15 cellular contexts compared by ENCODE assay signal in genomic region chr3:31421280-31422048, GRCh38.
DNase-seq lines count a peak whose midpoint lies in the region; ATAC-seq and TF ChIP-seq lines count a peak whose summit lies in the region.
"Had no signal": no experiment of that assay in that cellular context is flagged by ENCODE, and none has a peak within 500 bp of the region (broad histone marks: within the 10 kb centered on the region; RNA-seq: fewer than 3 reads in every experiment).

No MANE protein-coding gene starts in this region.

- no peaks in the 10 kb centered on the region for H3K9me2 ChIP-seq in MM.1S (replicated peaks; ENCODE audit: insufficient read depth, low read length)

- peaks cover 2% of the 10 kb centered on the region for H3K36me3 Mint-ChIP-seq in activated CD8-positive, alpha-beta T cell treated with anti-CD3 and anti-CD28 coated beads for 36 hours (ENCODE audit: low read depth)
- H3K36me3 Mint-ChIP-seq in activated CD8-positive, alpha-beta T cell treated with anti-CD3 and anti-CD28 coated beads, Interleukin-2, amount 10 ng/mL, durations not matched to agents 7 days and 5 days (ENCODE audit: low read depth), result no peaks in the 10 kb centered on the region
- no peaks in the 10 kb centered on the region for H3K36me3 Mint-ChIP-seq in stimulated activated effector memory CD8-positive, alpha-beta T cell treated with anti-CD3 and anti-CD28 coated beads, Interleukin-12 subunit alpha, Interleukin-12 subunit beta, amount 100 ng/mL, for 72 hours

- no peak overlapping the region for H3K4me3 Mint-ChIP-seq in activated CD8-positive, alpha-beta T cell treated with anti-CD3 and anti-CD28 coated beads for 36 hours
- H3K4me3 Mint-ChIP-seq in activated CD8-positive, alpha-beta T cell treated with anti-CD3 and anti-CD28 coated beads, Interleukin-2, amount 10 ng/mL, durations not matched to agents 7 days and 5 days, result no peak overlapping the region
- no peak overlapping the region for H3K4me3 Mint-ChIP-seq in stimulated activated effector memory CD8-positive, alpha-beta T cell treated with anti-CD3 and anti-CD28 coated beads, Interleukin-12 subunit alpha, Interleukin-12 subunit beta, amount 100 ng/mL, for 72 hours
- H3K4me3 Mint-ChIP-seq: type B pancreatic cell had no signal

- peak overlapping the region; percentile 69 for H3K27ac ChIP-seq in MM.1S (ENCODE audit: low read length)
- H3K27ac ChIP-seq: neutrophil, WERI-Rb-1 had no signal

- H3K9ac ChIP-seq in MM.1S (ENCODE audit: low read length), result no peak overlapping the region

- H3K4me1 ChIP-seq in MM.1S (ENCODE audit: low read length), result peaks cover 39% of the 10 kb centered on the region

- TF ChIP-seq CTCF in activated CD8-positive, alpha-beta T cell treated with anti-CD3 and anti-CD28 coated beads for 36 hours (IDR thresholded peaks at IDR 0.05), result no peak
- TF ChIP-seq CTCF in MM.1S (IDR thresholded peaks at IDR 0.05; ENCODE audit: low read length), result no peak
- TF ChIP-seq CTCF in omental fat pad (IDR thresholded peaks at IDR 0.05), result no peak

- CTCF ChIA-PET in activated CD8-positive, alpha-beta T cell treated with anti-CD3 and anti-CD28 coated beads for 36 hours (lab: Charles Lee), result no interaction called here
- CTCF ChIA-PET in activated CD8-positive, alpha-beta T cell treated with anti-CD3 and anti-CD28 coated beads, Interleukin-2, amount 10 ng/mL, durations not matched to agents 7 days and 5 days (lab: Charles Lee), result no interaction called here

- H3K9me3 Mint-ChIP-seq in activated CD8-positive, alpha-beta T cell treated with anti-CD3 and anti-CD28 coated beads for 36 hours, result peaks cover 8% of the 10 kb centered on the region
- peaks cover 11% of the 10 kb centered on the region for H3K9me3 Mint-ChIP-seq in activated CD8-positive, alpha-beta T cell treated with anti-CD3 and anti-CD28 coated beads, Interleukin-2, amount 10 ng/mL, durations not matched to agents 7 days and 5 days (ENCODE audit: insufficient read depth)
- H3K9me3 Mint-ChIP-seq in stimulated activated effector memory CD8-positive, alpha-beta T cell treated with anti-CD3 and anti-CD28 coated beads, Interleukin-12 subunit alpha, Interleukin-12 subunit beta, amount 100 ng/mL, for 72 hours, result peaks cover 4% of the 10 kb centered on the region

- H3K9me3 ChIP-seq in MM.1S (replicated peaks; ENCODE audit: insufficient read depth, low read length), result no peaks in the 10 kb centered on the region
- H3K9me3 ChIP-seq: neutrophil had no signal

- H4K20me1 ChIP-seq in MM.1S (ENCODE audit: insufficient read depth, low read length), result no peaks in the 10 kb centered on the region

- intact Hi-C loops in activated CD8-positive, alpha-beta T cell treated with anti-CD3 and anti-CD28 coated beads for 36 hours (cut with micrococcal nuclease), result no loop called here

- H3K4me1 Mint-ChIP-seq in activated CD8-positive, alpha-beta T cell treated with anti-CD3 and anti-CD28 coated beads for 36 hours (ENCODE audit: low read depth), result peaks cover 6% of the 10 kb centered on the region
- H3K4me1 Mint-ChIP-seq in activated CD8-positive, alpha-beta T cell treated with anti-CD3 and anti-CD28 coated beads, Interleukin-2, amount 10 ng/mL, durations not matched to agents 7 days and 5 days (ENCODE audit: low read depth), result peaks cover 6% of the 10 kb centered on the region
- H3K4me1 Mint-ChIP-seq in stimulated activated effector memory CD8-positive, alpha-beta T cell treated with anti-CD3 and anti-CD28 coated beads, Interleukin-12 subunit alpha, Interleukin-12 subunit beta, amount 100 ng/mL, for 72 hours, result peaks cover 12% of the 10 kb centered on the region

- no peak overlapping the region for H3K4me3 ChIP-seq in MM.1S (ENCODE audit: low read length)

- peak overlapping the region; percentile 29 for H2AFZ ChIP-seq in MM.1S (ENCODE audit: low read length)

- H3F3A ChIP-seq in MM.1S (ENCODE audit: insufficient read depth, low read length), result 0 out of 2 replicates have a peak, but pooled peaks cover 8% of the 10 kb centered on the region

- H3K27me3 ChIP-seq in MM.1S (replicated peaks; ENCODE audit: insufficient read depth, low read length), result no peaks in the 10 kb centered on the region
- H3K27me3 ChIP-seq: neutrophil had no signal

- DNase-seq in activated CD8-positive, alpha-beta T cell treated with anti-CD3 and anti-CD28 coated beads for 36 hours, result no peak
- no peak for DNase-seq in activated CD8-positive, alpha-beta T cell treated with anti-CD3 and anti-CD28 coated beads, Interleukin-2, amount 10 ng/mL, durations not matched to agents 7 days and 5 days
- DNase-seq in MM.1S, result peak; percentile 84
- DNase-seq in stimulated activated effector memory CD8-positive, alpha-beta T cell treated with anti-CD3 and anti-CD28 coated beads, Interleukin-12 subunit alpha, Interleukin-12 subunit beta, amount 100 ng/mL, for 72 hours (ENCODE audit: low spot score in 2 of 2), result no peak
- no peak for DNase-seq in omental fat pad (ENCODE audit: low spot score)
- no peak for DNase-seq in stimulated activated CD4-positive, alpha-beta T cell treated with anti-CD3 and anti-CD28 coated beads, Interleukin-4, amount 100 ng/mL, for 1 hour
- no peak for DNase-seq in NCI-H510A treated with DMSO at 0.1 percent for 48 hours (lab: John Stamatoyannopoulos, UW)
- DNase-seq: NCI-H524; stimulated activated CD4-positive, alpha-beta T cell treated with anti-CD3 and anti-CD28 coated beads, Interleukin-4, amount 100 ng/mL, for 24 hours had no signal

- no peaks in the 10 kb centered on the region for H3K36me3 ChIP-seq in MM.1S (replicated peaks; ENCODE audit: insufficient read depth, low read length)
- H3K36me3 ChIP-seq: neutrophil, WERI-Rb-1 had no signal

- no peak overlapping the region for H3K27ac Mint-ChIP-seq in activated CD8-positive, alpha-beta T cell treated with anti-CD3 and anti-CD28 coated beads for 36 hours
- H3K27ac Mint-ChIP-seq in activated CD8-positive, alpha-beta T cell treated with anti-CD3 and anti-CD28 coated beads, Interleukin-2, amount 10 ng/mL, durations not matched to agents 7 days and 5 days, result no peak overlapping the region
- no peak overlapping the region for H3K27ac Mint-ChIP-seq in stimulated activated effector memory CD8-positive, alpha-beta T cell treated with anti-CD3 and anti-CD28 coated beads, Interleukin-12 subunit alpha, Interleukin-12 subunit beta, amount 100 ng/mL, for 72 hours
- H3K27ac Mint-ChIP-seq: type B pancreatic cell had no signal

- peak overlapping the region; percentile 10 for H3K4me2 ChIP-seq in MM.1S (ENCODE audit: low read depth, low read length)

- POLR2A ChIA-PET in activated CD8-positive, alpha-beta T cell treated with anti-CD3 and anti-CD28 coated beads for 36 hours (lab: Charles Lee), result interaction anchor here (0.7 kb wide), 1 partner anchor 16 kb away, joined by 3 read pairs; no protein-coding TSS in a partner anchor
- POLR2A ChIA-PET in activated CD8-positive, alpha-beta T cell treated with anti-CD3 and anti-CD28 coated beads, Interleukin-2, amount 10 ng/mL, durations not matched to agents 7 days and 5 days (lab: Charles Lee), result interaction anchor here (0.6 to 0.7 kb wide), 2 partner anchors 265 to 693 kb away, joined by 3 read pairs; no protein-coding TSS in a partner anchor

- no peaks in the 10 kb centered on the region for H3K27me3 Mint-ChIP-seq in activated CD8-positive, alpha-beta T cell treated with anti-CD3 and anti-CD28 coated beads for 36 hours
- no peaks in the 10 kb centered on the region for H3K27me3 Mint-ChIP-seq in activated CD8-positive, alpha-beta T cell treated with anti-CD3 and anti-CD28 coated beads, Interleukin-2, amount 10 ng/mL, durations not matched to agents 7 days and 5 days (ENCODE audit: low read depth)
- H3K27me3 Mint-ChIP-seq: type B pancreatic cell had no signal

- H3K79me2 ChIP-seq in MM.1S (ENCODE audit: low read length), result no peaks in the 10 kb centered on the region

- peak; percentile 56 for ATAC-seq in activated CD8-positive, alpha-beta T cell treated with anti-CD3 and anti-CD28 coated beads for 36 hours
- no peak for ATAC-seq in activated CD8-positive, alpha-beta T cell treated with anti-CD3 and anti-CD28 coated beads, Interleukin-2, amount 10 ng/mL, durations not matched to agents 7 days and 5 days
- ATAC-seq in GM21390 (IDR thresholded peaks at IDR 0.05; ENCODE audit: unreplicated experiment) (peak; percentile 70), omental fat pad (ENCODE audit: low FRiP score) (no peak)
- peak; percentile 83 for ATAC-seq in stimulated activated effector memory CD8-positive, alpha-beta T cell treated with anti-CD3 and anti-CD28 coated beads, Interleukin-12 subunit alpha, Interleukin-12 subunit beta, amount 100 ng/mL, for 72 hours
- ATAC-seq: Panc1, sciatic nerve had no signal

Comparison
In these comparisons a context has a peak if more than half of its experiments do, and no peak if none do; other contexts are left out.
1. ATAC-seq: peak in activated CD8-positive, alpha-beta T cell treated with anti-CD3 and anti-CD28 coated beads for 36 hours (single experiment), GM21390 (single experiment) and stimulated activated effector memory CD8-positive, alpha-beta T cell treated with anti-CD3 and anti-CD28 coated beads, Interleukin-12 subunit alpha, Interleukin-12 subunit beta, amount 100 ng/mL, for 72 hours (single experiment); none in activated CD8-positive, alpha-beta T cell treated with anti-CD3 and anti-CD28 coated beads, Interleukin-2, amount 10 ng/mL, durations not matched to agents 7 days and 5 days (single experiment) and omental fat pad (single experiment).